ENCODE assay signal across 29 cellular contexts in the genomic region with DNA sequence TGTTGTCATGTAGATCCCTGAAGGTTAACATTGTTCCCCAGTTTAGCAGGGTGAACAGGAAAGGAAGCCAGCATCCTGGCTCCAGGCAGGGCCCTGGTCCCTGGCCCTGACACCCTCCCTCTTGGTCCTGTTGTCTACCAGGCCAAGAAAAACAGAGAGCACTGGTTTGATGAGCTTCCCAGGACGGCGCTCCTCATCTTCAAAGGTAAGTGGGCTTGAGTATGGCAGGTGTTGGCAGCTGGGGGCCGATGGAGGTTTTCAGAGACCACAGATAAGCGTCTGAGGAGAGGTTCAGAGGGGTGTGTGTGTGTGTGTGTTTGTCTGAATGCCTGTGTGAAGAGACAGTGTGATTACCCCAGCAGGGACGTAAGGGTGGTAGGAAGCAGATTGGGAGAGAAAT. TPM values are rescaled to one million over a fixed set of nuclear protein-coding genes. Genes with fewer than 3 reads are reported as not detected.
A peak's percentile ranks its signal among the peaks of the same experiment; 100 is the strongest.
DNase-seq lines count a peak whose midpoint lies in the region; ATAC-seq and TF ChIP-seq lines count a peak whose summit lies in the region.
"Had no signal": no experiment of that assay in that cellular context is flagged by ENCODE, and none has a peak within 500 bp of the region (broad histone marks: within the 10 kb centered on the region; RNA-seq: fewer than 3 reads in every experiment).

No MANE protein-coding gene starts in this region.

- H3K4me1 Mint-ChIP-seq in T-cell, result peaks cover 0 to 11% (median 0%) of the 10 kb centered on the region in 3 donors
- H3K4me1 Mint-ChIP-seq in stimulated activated naive B cell treated with anti-CD40 and anti-IgM and Interleukin-4, amounts not matched to agents 10 μg/mL and 1 μg/mL and 100 μg/mL, for 72 hours, result no peaks in the 10 kb centered on the region
- H3K4me1 Mint-ChIP-seq: activated CD4-positive, alpha-beta T cell treated with anti-CD3 and anti-CD28 coated beads, Interleukin-2, amount 10 ng/mL, durations not matched to agents 7 days and 5 days; central memory CD8-positive, alpha-beta T cell had no signal

- no peaks in the 10 kb centered on the region for H3K9me3 ChIP-seq in left ventricle myocardium inferior (replicated peaks)
- H3K9me3 ChIP-seq: BE2C, mucosa of descending colon, pancreas, right atrium auricular region, spleen had no signal

- intact Hi-C loops in left ventricle myocardium inferior (cut with micrococcal nuclease) (no loop called here), left ventricle myocardium superior (cut with micrococcal nuclease) (no loop called here), left colon (cut with DNase I, micrococcal nuclease) (no loop called here)

- H3K27me3 Mint-ChIP-seq in T-cell, result no peaks in the 10 kb centered on the region
- H3K27me3 Mint-ChIP-seq in stimulated activated naive B cell treated with anti-CD40 and anti-IgM and Interleukin-4, amounts not matched to agents 10 μg/mL and 1 μg/mL and 100 μg/mL, for 72 hours, result no peaks in the 10 kb centered on the region
- H3K27me3 Mint-ChIP-seq: activated CD4-positive, alpha-beta T cell treated with anti-CD3 and anti-CD28 coated beads, Interleukin-2, amount 10 ng/mL, durations not matched to agents 7 days and 5 days; activated CD8-positive, alpha-beta memory T cell treated with anti-CD3 and anti-CD28 coated beads, Interleukin-2, amount 10 ng/mL, durations not matched to agents 7 days and 5 days; central memory CD8-positive, alpha-beta T cell had no signal

- ATAC-seq in left ventricle myocardium superior (no peak), T-cell (replicated peaks in 1 of 4) (no peak), left colon (no peak), GM19455 (IDR thresholded peaks at IDR 0.05; ENCODE audit: unreplicated experiment) (no peak)
- ATAC-seq in stimulated activated naive B cell treated with anti-CD40 and anti-IgM and Interleukin-4, amounts not matched to agents 10 μg/mL and 1 μg/mL and 100 μg/mL, for 72 hours (replicated peaks), result no peak
- ATAC-seq: activated CD8-positive, alpha-beta memory T cell treated with anti-CD3 and anti-CD28 coated beads, Interleukin-2, amount 10 ng/mL, durations not matched to agents 7 days and 5 days; activated T-cell treated with anti-CD3 and anti-CD28 coated beads, Interleukin-2, amount 50 U/mL, for 72 hours; mucosa of descending colon; pancreas had no signal

- DNase-seq in left ventricle myocardium inferior (peak; percentile 7), left ventricle myocardium superior (no peak), T-cell (no peak), iPS-NIHi11 (ENCODE audit: low spot score) (peak; percentile 1), foreskin fibroblast (no peak), left colon (no peak)
- no peak for DNase-seq in stimulated activated naive B cell treated with anti-CD40 and anti-IgM and Interleukin-4, amounts not matched to agents 10 μg/mL and 1 μg/mL and 100 μg/mL, for 72 hours
- DNase-seq: activated CD4-positive, alpha-beta T cell treated with anti-CD3 and anti-CD28 coated beads, Interleukin-2, amount 10 ng/mL, durations not matched to agents 7 days and 5 days; activated CD8-positive, alpha-beta memory T cell treated with anti-CD3 and anti-CD28 coated beads, Interleukin-2, amount 10 ng/mL, durations not matched to agents 7 days and 5 days; activated T-cell treated with anti-CD3 and anti-CD28 coated beads, Interleukin-2, amount 50 U/mL, for 72 hours; BE2C; COR-L47; GF-D8; hypothalamus; IMR-90; NCI-H1048; NCI-H1694 treated with DMSO at 0.1 percent for 48 hours; NCI-H345; nephron progenitor cell; T-helper 9 cell; WERI-Rb-1 had no signal

- TF ChIP-seq CTCF in left ventricle myocardium inferior (IDR thresholded peaks at IDR 0.05; ENCODE audit: borderline replicate concordance) (no peak), foreskin fibroblast (IDR thresholded peaks at IDR 0.05; ENCODE audit: low read depth, low read length) (no peak)

- peak overlapping the region; percentile 19 to 34 for H3K27ac Mint-ChIP-seq in T-cell
- H3K27ac Mint-ChIP-seq in stimulated activated naive B cell treated with anti-CD40 and anti-IgM and Interleukin-4, amounts not matched to agents 10 μg/mL and 1 μg/mL and 100 μg/mL, for 72 hours, result peak overlapping the region; percentile 3
- H3K27ac Mint-ChIP-seq: activated CD4-positive, alpha-beta T cell treated with anti-CD3 and anti-CD28 coated beads, Interleukin-2, amount 10 ng/mL, durations not matched to agents 7 days and 5 days; activated CD8-positive, alpha-beta memory T cell treated with anti-CD3 and anti-CD28 coated beads, Interleukin-2, amount 10 ng/mL, durations not matched to agents 7 days and 5 days; activated T-cell treated with anti-CD3 and anti-CD28 coated beads, Interleukin-2, amount 50 U/mL, for 72 hours; nephron progenitor cell had no signal

- peaks cover 24% of the 10 kb centered on the region for H3K4me1 ChIP-seq in left ventricle myocardium inferior
- H3K4me1 ChIP-seq: BE2C, pancreas, spleen had no signal

- no peaks in the 10 kb centered on the region for H3K27me3 ChIP-seq in left ventricle myocardium inferior (ENCODE audit: low read depth)
- H3K27me3 ChIP-seq: BE2C, dorsolateral prefrontal cortex, pancreas, right atrium auricular region, spleen had no signal

- no peak overlapping the region for H3K4me3 Mint-ChIP-seq in T-cell
- no peak overlapping the region for H3K4me3 Mint-ChIP-seq in stimulated activated naive B cell treated with anti-CD40 and anti-IgM and Interleukin-4, amounts not matched to agents 10 μg/mL and 1 μg/mL and 100 μg/mL, for 72 hours
- H3K4me3 Mint-ChIP-seq: activated CD4-positive, alpha-beta T cell treated with anti-CD3 and anti-CD28 coated beads, Interleukin-2, amount 10 ng/mL, durations not matched to agents 7 days and 5 days; activated CD8-positive, alpha-beta memory T cell treated with anti-CD3 and anti-CD28 coated beads, Interleukin-2, amount 10 ng/mL, durations not matched to agents 7 days and 5 days; activated T-cell treated with anti-CD3 and anti-CD28 coated beads, Interleukin-2, amount 50 U/mL, for 72 hours; central memory CD8-positive, alpha-beta T cell; nephron progenitor cell had no signal

- no peak overlapping the region for H3K27ac ChIP-seq in left ventricle myocardium inferior (replicated peaks)
- H3K27ac ChIP-seq: dorsolateral prefrontal cortex, pancreas, right atrium auricular region, spleen, WERI-Rb-1 had no signal

- H3K4me3 ChIP-seq in left ventricle myocardium inferior (no peak overlapping the region), foreskin fibroblast (ENCODE audit: low read depth in 1 of 2, low read length in 2 of 2) (no peak overlapping the region)
- H3K4me3 ChIP-seq: dorsolateral prefrontal cortex, lung, mucosa of descending colon, pancreas, right atrium auricular region, spleen had no signal

- peaks cover 91% of the 10 kb centered on the region for H3K36me3 ChIP-seq in left ventricle myocardium inferior
- H3K36me3 ChIP-seq: WERI-Rb-1 had no signal

- no peaks in the 10 kb centered on the region for H3K9me3 Mint-ChIP-seq in T-cell
- no peaks in the 10 kb centered on the region for H3K9me3 Mint-ChIP-seq in stimulated activated naive B cell treated with anti-CD40 and anti-IgM and Interleukin-4, amounts not matched to agents 10 μg/mL and 1 μg/mL and 100 μg/mL, for 72 hours
- H3K9me3 Mint-ChIP-seq: activated CD4-positive, alpha-beta T cell treated with anti-CD3 and anti-CD28 coated beads, Interleukin-2, amount 10 ng/mL, durations not matched to agents 7 days and 5 days; activated T-cell treated with anti-CD3 and anti-CD28 coated beads, Interleukin-2, amount 50 U/mL, for 72 hours; central memory CD8-positive, alpha-beta T cell; nephron progenitor cell had no signal

- CTCF ChIA-PET in T-cell (lab: Charles Lee), result interaction anchor here in 1 of 2 donors (0.6 kb wide), 1 partner anchor 81 kb away, joined by 3 read pairs; no protein-coding TSS in a partner anchor

- POLR2A ChIA-PET in T-cell (lab: Charles Lee), result interaction anchor here in 1 of 2 donors (0.6 kb wide), 1 partner anchor 416 kb away, joined by 10 read pairs; no protein-coding TSS in a partner anchor

- peaks cover 30% of the 10 kb centered on the region for H3K36me3 Mint-ChIP-seq in T-cell
- H3K36me3 Mint-ChIP-seq in stimulated activated naive B cell treated with anti-CD40 and anti-IgM and Interleukin-4, amounts not matched to agents 10 μg/mL and 1 μg/mL and 100 μg/mL, for 72 hours, result peaks cover 37 to 41% of the 10 kb centered on the region in 2 donors
- H3K36me3 Mint-ChIP-seq: activated CD8-positive, alpha-beta memory T cell treated with anti-CD3 and anti-CD28 coated beads, Interleukin-2, amount 10 ng/mL, durations not matched to agents 7 days and 5 days had no signal

RNA-seq across cellular contexts. Expression of a gene that starts 56.3 kb away (rescaled TPM):
- 9.2 TPM for total RNA-seq in left ventricle myocardium inferior
- 11.5 TPM for total RNA-seq in left ventricle myocardium superior
- 100 to 1,000 TPM in 3 of 5 donors, 10 to 100 TPM in 2; 76.7 to 120 (median 102) TPM for total RNA-seq in T-cell
- 10 to 100 TPM; 50.5 to 57.3 TPM for total RNA-seq in left colon

RNA-seq across cellular contexts. Expression of a gene that starts 57.4 kb away (rescaled TPM):
- total RNA-seq in left ventricle myocardium inferior, result 153 TPM
- 145 TPM for total RNA-seq in left ventricle myocardium superior
- total RNA-seq in T-cell, result 10 to 100 TPM; 58.8 to 81.6 (median 73.5) TPM
- 10 to 100 TPM; 84.7 to 96.4 TPM for total RNA-seq in left colon

Comparison
In these comparisons a context has a peak if more than half of its experiments do, and no peak if none do; other contexts are left out.
1. DNase-seq: peak in left ventricle myocardium inferior (single experiment) and iPS-NIHi11 (single experiment); none in left ventricle myocardium superior (single experiment), T-cell (0 of 34), stimulated activated naive B cell treated with anti-CD40 and anti-IgM and Interleukin-4, amounts not matched to agents 10 μg/mL and 1 μg/mL and 100 μg/mL, for 72 hours (single experiment), foreskin fibroblast (0 of 2) and left colon (0 of 2).